ENCODE assay signal across 1 cellular context in the genomic region with DNA sequence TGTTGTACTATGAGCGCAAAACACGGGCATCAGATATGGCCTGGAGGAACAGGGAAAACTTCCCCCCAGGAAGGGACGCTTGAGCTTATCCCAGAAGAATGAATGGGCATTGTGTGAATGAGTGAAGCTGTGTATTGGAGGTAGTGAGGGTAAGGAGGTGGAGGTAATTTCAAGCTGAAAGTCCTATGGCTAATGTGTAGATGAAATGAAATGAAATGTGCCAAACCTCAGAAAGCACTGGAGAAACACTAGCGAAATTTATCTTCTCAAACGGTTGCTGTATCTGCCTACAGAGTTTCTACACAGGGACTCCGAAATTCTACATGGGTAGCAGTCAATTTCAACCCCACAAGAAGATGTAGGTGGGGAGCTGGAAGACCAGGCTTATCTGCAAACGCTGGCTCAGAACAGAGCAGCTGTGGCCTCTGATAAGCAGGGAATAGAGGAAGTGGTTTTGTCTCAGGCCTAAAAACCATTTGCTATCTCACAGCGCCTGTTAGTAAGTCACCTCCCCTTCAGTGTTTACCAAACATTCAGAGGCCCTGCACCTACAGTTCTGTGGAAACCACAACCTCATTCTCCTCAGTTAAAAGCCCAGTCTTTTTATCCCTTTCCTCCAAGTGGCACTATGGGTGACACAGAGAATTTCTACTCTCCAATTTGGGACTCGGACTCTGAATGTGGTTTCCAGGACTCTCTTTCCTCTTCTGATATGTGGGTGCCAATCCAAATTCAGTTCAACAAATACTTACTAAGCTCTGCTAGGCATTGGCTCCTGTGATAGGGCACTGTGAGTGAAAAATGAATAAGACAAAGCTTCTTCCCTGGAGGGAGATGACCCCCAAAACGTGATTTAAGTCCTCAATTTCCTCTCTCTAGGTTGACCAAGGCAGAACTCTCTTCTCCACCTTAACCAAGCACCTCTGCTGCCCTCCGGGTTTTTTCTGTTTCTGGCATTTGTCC.
TF ChIP-seq lines count a peak whose summit lies in the region.

No MANE protein-coding gene starts in this region.

TF ChIP-seq in GM12878, 131 proteins besides CTCF, POLR2A, EP300 and RAD21 (continued from another document):
- TF ChIP-seq TCF3 (IDR thresholded peaks at IDR 0.05; ENCODE audit: borderline replicate concordance, insufficient read depth, low read depth, low read length) (peak; percentile 85; the same call in 1 of the 2 replicates), MTA2 (IDR thresholded peaks at IDR 0.05; ENCODE audit: low read depth) (peak; percentile 73), SMAD1 (IDR thresholded peaks at IDR 0.05; ENCODE audit: low read depth, partially characterized antibody) (peak; percentile 76), NR2C2 (IDR thresholded peaks at IDR 0.05; ENCODE audit: borderline replicate concordance, control insufficient read depth, insufficient read length, low read depth) (no peak), KDM1A (IDR thresholded peaks at IDR 0.05; ENCODE audit: borderline replicate concordance) (no peak), NFIC (IDR thresholded peaks at IDR 0.05; ENCODE audit: low read depth, low read length) (peak; percentile 84), RAD51 (IDR thresholded peaks at IDR 0.05) (no peak), SUZ12 (IDR thresholded peaks at IDR 0.05; ENCODE audit: unreplicated experiment) (no peak), BACH1 (IDR thresholded peaks at IDR 0.05; ENCODE audit: borderline replicate concordance) (peak; percentile 16), ATF7 (IDR thresholded peaks at IDR 0.05; ENCODE audit: low read depth) (peak; percentile 64), FOXM1 (IDR thresholded peaks at IDR 0.05; ENCODE audit: low read depth, low read length) (peak; percentile 37), KAT2A (conservative IDR thresholded peaks at IDR 0.05; ENCODE audit: control insufficient read depth, low read depth, low read length) (no peak), SP1 (IDR thresholded peaks at IDR 0.05; ENCODE audit: low read depth, low read length) (peak; percentile 58), ZSCAN29 (IDR thresholded peaks at IDR 0.05) (peak; percentile 14; the same call in 1 of the 2 replicates), RCOR1 (conservative IDR thresholded peaks at IDR 0.05; ENCODE audit: low read depth, low read length) (0 out of 2 replicates have a peak, but pooled peaks have one; percentile 74), MXI1 (IDR thresholded peaks at IDR 0.05; ENCODE audit: low read depth, low read length) (0 out of 2 replicates have a peak, but pooled peaks have one; percentile 3), GABPA (IDR thresholded peaks at IDR 0.05; ENCODE audit: low read depth) (no peak), BRCA1 (IDR thresholded peaks at IDR 0.05; ENCODE audit: low read depth, low read length) (no peak), POLR2AphosphoS2 (IDR thresholded peaks at IDR 0.05; ENCODE audit: low read depth, low read length) (0 out of 2 replicates have a peak, but pooled peaks have one; percentile 44)
- TF ChIP-seq, protein P1, sequence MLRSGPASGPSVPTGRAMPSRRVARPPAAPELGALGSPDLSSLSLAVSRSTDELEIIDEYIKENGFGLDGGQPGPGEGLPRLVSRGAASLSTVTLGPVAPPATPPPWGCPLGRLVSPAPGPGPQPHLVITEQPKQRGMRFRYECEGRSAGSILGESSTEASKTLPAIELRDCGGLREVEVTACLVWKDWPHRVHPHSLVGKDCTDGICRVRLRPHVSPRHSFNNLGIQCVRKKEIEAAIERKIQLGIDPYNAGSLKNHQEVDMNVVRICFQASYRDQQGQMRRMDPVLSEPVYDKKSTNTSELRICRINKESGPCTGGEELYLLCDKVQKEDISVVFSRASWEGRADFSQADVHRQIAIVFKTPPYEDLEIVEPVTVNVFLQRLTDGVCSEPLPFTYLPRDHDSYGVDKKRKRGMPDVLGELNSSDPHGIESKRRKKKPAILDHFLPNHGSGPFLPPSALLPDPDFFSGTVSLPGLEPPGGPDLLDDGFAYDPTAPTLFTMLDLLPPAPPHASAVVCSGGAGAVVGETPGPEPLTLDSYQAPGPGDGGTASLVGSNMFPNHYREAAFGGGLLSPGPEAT (IDR thresholded peaks at IDR 0.05; ENCODE audit: low read depth): peak; percentile 85
- TF ChIP-seq, protein P2, sequence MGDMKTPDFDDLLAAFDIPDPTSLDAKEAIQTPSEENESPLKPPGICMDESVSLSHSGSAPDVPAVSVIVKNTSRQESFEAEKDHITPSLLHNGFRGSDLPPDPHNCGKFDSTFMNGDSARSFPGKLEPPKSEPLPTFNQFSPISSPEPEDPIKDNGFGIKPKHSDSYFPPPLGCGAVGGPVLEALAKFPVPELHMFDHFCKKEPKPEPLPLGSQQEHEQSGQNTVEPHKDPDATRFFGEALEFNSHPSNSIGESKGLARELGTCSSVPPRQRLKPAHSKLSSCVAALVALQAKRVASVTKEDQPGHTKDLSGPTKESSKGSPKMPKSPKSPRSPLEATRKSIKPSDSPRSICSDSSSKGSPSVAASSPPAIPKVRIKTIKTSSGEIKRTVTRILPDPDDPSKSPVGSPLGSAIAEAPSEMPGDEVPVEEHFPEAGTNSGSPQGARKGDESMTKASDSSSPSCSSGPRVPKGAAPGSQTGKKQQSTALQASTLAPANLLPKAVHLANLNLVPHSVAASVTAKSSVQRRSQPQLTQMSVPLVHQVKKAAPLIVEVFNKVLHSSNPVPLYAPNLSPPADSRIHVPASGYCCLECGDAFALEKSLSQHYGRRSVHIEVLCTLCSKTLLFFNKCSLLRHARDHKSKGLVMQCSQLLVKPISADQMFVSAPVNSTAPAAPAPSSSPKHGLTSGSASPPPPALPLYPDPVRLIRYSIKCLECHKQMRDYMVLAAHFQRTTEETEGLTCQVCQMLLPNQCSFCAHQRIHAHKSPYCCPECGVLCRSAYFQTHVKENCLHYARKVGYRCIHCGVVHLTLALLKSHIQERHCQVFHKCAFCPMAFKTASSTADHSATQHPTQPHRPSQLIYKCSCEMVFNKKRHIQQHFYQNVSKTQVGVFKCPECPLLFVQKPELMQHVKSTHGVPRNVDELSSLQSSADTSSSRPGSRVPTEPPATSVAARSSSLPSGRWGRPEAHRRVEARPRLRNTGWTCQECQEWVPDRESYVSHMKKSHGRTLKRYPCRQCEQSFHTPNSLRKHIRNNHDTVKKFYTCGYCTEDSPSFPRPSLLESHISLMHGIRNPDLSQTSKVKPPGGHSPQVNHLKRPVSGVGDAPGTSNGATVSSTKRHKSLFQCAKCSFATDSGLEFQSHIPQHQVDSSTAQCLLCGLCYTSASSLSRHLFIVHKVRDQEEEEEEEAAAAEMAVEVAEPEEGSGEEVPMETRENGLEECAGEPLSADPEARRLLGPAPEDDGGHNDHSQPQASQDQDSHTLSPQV (IDR thresholded peaks at IDR 0.05): 0 out of 2 replicates have a peak, but pooled peaks have one; percentile 64
- TF ChIP-seq, protein P3, sequence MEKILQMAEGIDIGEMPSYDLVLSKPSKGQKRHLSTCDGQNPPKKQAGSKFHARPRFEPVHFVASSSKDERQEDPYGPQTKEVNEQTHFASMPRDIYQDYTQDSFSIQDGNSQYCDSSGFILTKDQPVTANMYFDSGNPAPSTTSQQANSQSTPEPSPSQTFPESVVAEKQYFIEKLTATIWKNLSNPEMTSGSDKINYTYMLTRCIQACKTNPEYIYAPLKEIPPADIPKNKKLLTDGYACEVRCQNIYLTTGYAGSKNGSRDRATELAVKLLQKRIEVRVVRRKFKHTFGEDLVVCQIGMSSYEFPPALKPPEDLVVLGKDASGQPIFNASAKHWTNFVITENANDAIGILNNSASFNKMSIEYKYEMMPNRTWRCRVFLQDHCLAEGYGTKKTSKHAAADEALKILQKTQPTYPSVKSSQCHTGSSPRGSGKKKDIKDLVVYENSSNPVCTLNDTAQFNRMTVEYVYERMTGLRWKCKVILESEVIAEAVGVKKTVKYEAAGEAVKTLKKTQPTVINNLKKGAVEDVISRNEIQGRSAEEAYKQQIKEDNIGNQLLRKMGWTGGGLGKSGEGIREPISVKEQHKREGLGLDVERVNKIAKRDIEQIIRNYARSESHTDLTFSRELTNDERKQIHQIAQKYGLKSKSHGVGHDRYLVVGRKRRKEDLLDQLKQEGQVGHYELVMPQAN (conservative IDR thresholded peaks at IDR 0.05): no peak
- TF ChIP-seq, protein P4, sequence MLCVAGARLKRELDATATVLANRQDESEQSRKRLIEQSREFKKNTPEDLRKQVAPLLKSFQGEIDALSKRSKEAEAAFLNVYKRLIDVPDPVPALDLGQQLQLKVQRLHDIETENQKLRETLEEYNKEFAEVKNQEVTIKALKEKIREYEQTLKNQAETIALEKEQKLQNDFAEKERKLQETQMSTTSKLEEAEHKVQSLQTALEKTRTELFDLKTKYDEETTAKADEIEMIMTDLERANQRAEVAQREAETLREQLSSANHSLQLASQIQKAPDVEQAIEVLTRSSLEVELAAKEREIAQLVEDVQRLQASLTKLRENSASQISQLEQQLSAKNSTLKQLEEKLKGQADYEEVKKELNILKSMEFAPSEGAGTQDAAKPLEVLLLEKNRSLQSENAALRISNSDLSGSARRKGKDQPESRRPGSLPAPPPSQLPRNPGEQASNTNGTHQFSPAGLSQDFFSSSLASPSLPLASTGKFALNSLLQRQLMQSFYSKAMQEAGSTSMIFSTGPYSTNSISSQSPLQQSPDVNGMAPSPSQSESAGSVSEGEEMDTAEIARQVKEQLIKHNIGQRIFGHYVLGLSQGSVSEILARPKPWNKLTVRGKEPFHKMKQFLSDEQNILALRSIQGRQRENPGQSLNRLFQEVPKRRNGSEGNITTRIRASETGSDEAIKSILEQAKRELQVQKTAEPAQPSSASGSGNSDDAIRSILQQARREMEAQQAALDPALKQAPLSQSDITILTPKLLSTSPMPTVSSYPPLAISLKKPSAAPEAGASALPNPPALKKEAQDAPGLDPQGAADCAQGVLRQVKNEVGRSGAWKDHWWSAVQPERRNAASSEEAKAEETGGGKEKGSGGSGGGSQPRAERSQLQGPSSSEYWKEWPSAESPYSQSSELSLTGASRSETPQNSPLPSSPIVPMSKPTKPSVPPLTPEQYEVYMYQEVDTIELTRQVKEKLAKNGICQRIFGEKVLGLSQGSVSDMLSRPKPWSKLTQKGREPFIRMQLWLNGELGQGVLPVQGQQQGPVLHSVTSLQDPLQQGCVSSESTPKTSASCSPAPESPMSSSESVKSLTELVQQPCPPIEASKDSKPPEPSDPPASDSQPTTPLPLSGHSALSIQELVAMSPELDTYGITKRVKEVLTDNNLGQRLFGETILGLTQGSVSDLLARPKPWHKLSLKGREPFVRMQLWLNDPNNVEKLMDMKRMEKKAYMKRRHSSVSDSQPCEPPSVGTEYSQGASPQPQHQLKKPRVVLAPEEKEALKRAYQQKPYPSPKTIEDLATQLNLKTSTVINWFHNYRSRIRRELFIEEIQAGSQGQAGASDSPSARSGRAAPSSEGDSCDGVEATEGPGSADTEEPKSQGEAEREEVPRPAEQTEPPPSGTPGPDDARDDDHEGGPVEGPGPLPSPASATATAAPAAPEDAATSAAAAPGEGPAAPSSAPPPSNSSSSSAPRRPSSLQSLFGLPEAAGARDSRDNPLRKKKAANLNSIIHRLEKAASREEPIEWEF (IDR thresholded peaks at IDR 0.05; ENCODE audit: insufficient replicate concordance, low read depth, low read length): no peak
